1 cellular context compared by ENCODE assay signal in genomic region chr3:39405687-39406367, GRCh38.
TF ChIP-seq lines count a peak whose summit lies in the region.

No MANE protein-coding gene starts in this region.

TF ChIP-seq in GM23338, 12 proteins besides CTCF, POLR2A, EP300 and RAD21 (continued from another document):
- no peak for TF ChIP-seq REST (IDR thresholded peaks at IDR 0.05; ENCODE audit: unreplicated experiment)
- no peak for TF ChIP-seq JUNB (IDR thresholded peaks at IDR 0.05; ENCODE audit: unreplicated experiment)
- no peak for TF ChIP-seq ETS1 (IDR thresholded peaks at IDR 0.05)
- no peak for TF ChIP-seq EZH2 (IDR thresholded peaks at IDR 0.05; ENCODE audit: low read depth, unreplicated experiment)
- no peak for TF ChIP-seq CREB1 (CRISPR knock-in tag; IDR thresholded peaks at IDR 0.05; ENCODE audit: low read depth)
- no peak for TF ChIP-seq NANOG (IDR thresholded peaks at IDR 0.05; ENCODE audit: borderline replicate concordance)
- TF ChIP-seq POLR2AphosphoS5 (IDR thresholded peaks at IDR 0.05; ENCODE audit: low read depth): no peak
- TF ChIP-seq ZNF462 (CRISPR knock-in tag; IDR thresholded peaks at IDR 0.05): no peak
